Comparison of ENCODE assay signal across 11 cellular contexts in the genomic region with DNA sequence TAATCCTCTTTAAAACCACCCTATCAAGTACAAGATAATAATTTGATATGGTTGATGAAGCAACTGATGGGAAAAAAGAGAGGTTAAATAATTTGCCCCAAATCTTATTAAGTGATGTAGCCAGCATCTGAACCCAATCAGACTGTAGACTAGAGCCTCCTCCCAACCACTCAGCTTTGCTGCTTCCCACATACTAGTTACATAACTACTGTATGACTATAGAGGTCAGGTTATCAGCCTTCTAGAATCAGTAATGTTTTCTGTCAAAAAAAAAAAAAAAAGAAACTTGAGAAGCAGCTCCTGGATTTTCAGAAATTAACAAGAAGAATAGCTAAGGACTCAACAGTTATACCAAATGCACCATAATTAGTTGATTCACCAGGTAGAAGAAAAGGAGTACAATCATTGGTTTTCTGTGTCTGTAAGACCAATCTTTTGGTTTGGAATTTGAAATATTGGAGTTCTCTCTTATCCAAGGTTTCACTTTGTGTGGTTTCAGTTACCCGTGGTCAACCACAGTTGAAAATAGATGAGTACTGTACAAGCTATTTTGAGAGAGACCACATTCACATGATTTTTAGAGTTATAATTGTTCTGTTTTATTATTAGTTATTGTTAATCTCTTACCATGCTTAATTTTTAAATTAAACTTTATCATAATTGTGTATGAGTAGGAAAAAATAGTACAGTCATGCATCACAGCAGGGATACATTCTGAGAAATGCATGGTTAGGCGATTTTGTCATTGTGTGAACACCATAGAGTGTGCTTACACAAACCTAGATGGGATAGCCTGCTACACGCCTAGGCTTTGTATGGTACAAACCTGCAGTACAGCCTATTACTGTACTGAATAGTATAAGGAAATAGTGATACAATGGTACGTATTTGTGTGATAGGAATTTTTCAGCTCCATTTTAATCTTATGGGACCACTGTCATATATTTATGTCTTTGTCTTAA.
DNase-seq lines count a peak whose midpoint lies in the region; ATAC-seq lines count a peak whose summit lies in the region.
"Had no signal": no experiment of that assay in that cellular context is flagged by ENCODE, and none has a peak within 500 bp of the region (broad histone marks: within the 10 kb centered on the region; RNA-seq: fewer than 3 reads in every experiment).

No MANE protein-coding gene starts in this region.

- peak overlapping the region; percentile 59 to 83 (median 72) for H3K4me2 ChIP-seq in BLaER1 treated with 17β-estradiol and CSF1 and Interleukin-3, amounts not matched to agents 10 nM and 100 nM
- H3K4me2 ChIP-seq: neural progenitor cell had no signal

- H3K27ac ChIP-seq in BLaER1 treated with 17β-estradiol and CSF1 and Interleukin-3, amounts not matched to agents 10 nM and 100 nM, result peak overlapping the region in 10 of 11 experiments; percentile 15 to 55 (median 34); a peak in 16 of 22 replicates
- H3K27ac ChIP-seq: neural progenitor cell had no signal

- no peaks in the 10 kb centered on the region for H3K27me3 Mint-ChIP-seq in IgD-negative memory B cell
- H3K27me3 Mint-ChIP-seq in central memory CD8-positive, alpha-beta T cell, result no peaks in the 10 kb centered on the region
- H3K27me3 Mint-ChIP-seq: CD4-positive, alpha-beta T cell had no signal

- no peaks in the 10 kb centered on the region; a peak in 1 of 22 replicates for H3K27me3 ChIP-seq in BLaER1 treated with 17β-estradiol and CSF1 and Interleukin-3, amounts not matched to agents 10 nM and 100 nM
- H3K27me3 ChIP-seq in H7 (ENCODE audit: control insufficient read depth, insufficient read depth, low read length), result no peaks in the 10 kb centered on the region
- H3K27me3 ChIP-seq: neural progenitor cell had no signal

- H3K4me1 Mint-ChIP-seq in IgD-negative memory B cell, result peaks cover 5 to 8% (median 7%) of the 10 kb centered on the region in 3 donors
- peaks cover 20% of the 10 kb centered on the region for H3K4me1 Mint-ChIP-seq in central memory CD8-positive, alpha-beta T cell
- H3K4me1 Mint-ChIP-seq: neural progenitor cell had no signal

- ATAC-seq in GM21423 (IDR thresholded peaks at IDR 0.05; ENCODE audit: unreplicated experiment) (peak; percentile 59), GM19397 (IDR thresholded peaks at IDR 0.05; ENCODE audit: unreplicated experiment) (no peak)
- no peak for ATAC-seq in central memory CD8-positive, alpha-beta T cell (replicated peaks; ENCODE audit: extremely low read depth, poor library complexity, severe bottlenecking)
- ATAC-seq: Right ventricle myocardium inferior had no signal

- no peak for DNase-seq in central memory CD8-positive, alpha-beta T cell (ENCODE audit: low spot score in 2 of 2)
- no peak for DNase-seq in H7
- DNase-seq in COLO829 (ENCODE audit: low spot score), result no peak
- DNase-seq in 8988T, result no peak
- DNase-seq: CD4-positive, alpha-beta T cell had no signal

- H3K36me3 ChIP-seq in BLaER1 treated with 17β-estradiol and CSF1 and Interleukin-3, amounts not matched to agents 10 nM and 100 nM, result peaks cover 39 to 76% (median 55%) of the 10 kb centered on the region in 11 experiments
- no peaks in the 10 kb centered on the region; the same call in 1 of the 2 replicates for H3K36me3 ChIP-seq in H7 (replicated peaks; ENCODE audit: control insufficient read depth, insufficient read depth, low read length)

- H3K4me3 Mint-ChIP-seq in IgD-negative memory B cell, result no peak overlapping the region
- H3K4me3 Mint-ChIP-seq in central memory CD8-positive, alpha-beta T cell, result no peak overlapping the region
- H3K4me3 Mint-ChIP-seq: CD4-positive, alpha-beta T cell; neural progenitor cell had no signal

- peaks cover 16% of the 10 kb centered on the region for H3K36me3 Mint-ChIP-seq in IgD-negative memory B cell
- peaks cover 12% of the 10 kb centered on the region for H3K36me3 Mint-ChIP-seq in central memory CD8-positive, alpha-beta T cell (ENCODE audit: insufficient read depth)

- H3K9ac ChIP-seq in BLaER1 treated with 17β-estradiol and CSF1 and Interleukin-3, amounts not matched to agents 10 nM and 100 nM, result no peak overlapping the region; a peak in 2 of 22 replicates
- H3K9ac ChIP-seq: neural progenitor cell had no signal

- peaks cover 4 to 25% (median 17%) of the 10 kb centered on the region in 11 experiments; a peak in 12 of 22 replicates for H3K9me3 ChIP-seq in BLaER1 treated with 17β-estradiol and CSF1 and Interleukin-3, amounts not matched to agents 10 nM and 100 nM (replicated peaks in 1 of 11)

- H4K20me1 ChIP-seq in BLaER1 treated with 17β-estradiol and CSF1 and Interleukin-3, amounts not matched to agents 10 nM and 100 nM, result no peaks in the 10 kb centered on the region

- H3K4me1 ChIP-seq in BLaER1 treated with 17β-estradiol and CSF1 and Interleukin-3, amounts not matched to agents 10 nM and 100 nM, result peaks cover 25 to 40% (median 34%) of the 10 kb centered on the region in 10 experiments
- H3K4me1 ChIP-seq: neural progenitor cell had no signal

- peak overlapping the region in 3 of 10 experiments; percentile 6 to 13 (median 7); a peak in 3 of 20 replicates for H3K4me3 ChIP-seq in BLaER1 treated with 17β-estradiol and CSF1 and Interleukin-3, amounts not matched to agents 10 nM and 100 nM
- H3K4me3 ChIP-seq in H7 (ENCODE audit: insufficient read depth, low read depth, low read length), result no peak overlapping the region
- H3K4me3 ChIP-seq: neural progenitor cell had no signal

- no peaks in the 10 kb centered on the region for H3K9me3 Mint-ChIP-seq in IgD-negative memory B cell
- H3K9me3 Mint-ChIP-seq in central memory CD8-positive, alpha-beta T cell, result no peaks in the 10 kb centered on the region
- H3K9me3 Mint-ChIP-seq: CD4-positive, alpha-beta T cell; neural progenitor cell had no signal

- peak overlapping the region in 2 of 3 donors; percentile 13 to 50 for H3K27ac Mint-ChIP-seq in IgD-negative memory B cell
- H3K27ac Mint-ChIP-seq in central memory CD8-positive, alpha-beta T cell (ENCODE audit: low read depth), result peak overlapping the region; percentile 22
- H3K27ac Mint-ChIP-seq: CD4-positive, alpha-beta T cell; neural progenitor cell had no signal
